8 cellular contexts compared by ENCODE assay signal in genomic region chr4:38856046-38856445, GRCh38. TPM values are rescaled to one million over a fixed set of nuclear protein-coding genes. Genes with fewer than 3 reads are reported as not detected.
A peak's percentile ranks its signal among the peaks of the same experiment; 100 is the strongest.
DNase-seq lines count a peak whose midpoint lies in the region; ATAC-seq and TF ChIP-seq lines count a peak whose summit lies in the region.

No MANE protein-coding gene starts in this region.

- TF ChIP-seq CTCF in IMR-90 (conservative IDR thresholded peaks at IDR 0.05; ENCODE audit: low read depth, low read length) = no peak

- H3K14ac ChIP-seq in IMR-90 (replicated peaks; ENCODE audit: low read depth, low read length) (no peak overlapping the region), mesenchymal stem cell (ENCODE audit: low read length in 2 of 2) (no peak overlapping the region)

- no peak overlapping the region for H2BK12ac ChIP-seq in mesenchymal stem cell (ENCODE audit: low read length in 2 of 2)

- H2BK15ac ChIP-seq in IMR-90 (ENCODE audit: low read depth, low read length) = no peak overlapping the region
- no peak overlapping the region for H2BK15ac ChIP-seq in mesenchymal stem cell (ENCODE audit: low read depth, poor library complexity, severe bottlenecking)

- dilution Hi-C loops in IMR-90 (cut with HindIII; ENCODE audit: low sequenced_read_pairs, unreplicated experiment) = no loop called here

- BruUV-seq in IMR-90 (replicated peaks; lab: Mats Ljungman, UMichigan) = TSS peak; percentile 52

- H2BK5ac ChIP-seq in IMR-90 (ENCODE audit: low read depth, low read length, poor library complexity, severe bottlenecking) (no peak overlapping the region), mesenchymal stem cell (ENCODE audit: low read depth, low read length, poor library complexity, severe bottlenecking) (no peak overlapping the region)

- H2AFZ ChIP-seq in IMR-90 (replicated peaks; ENCODE audit: low read length, poor library complexity) (no peak overlapping the region), mesenchymal stem cell (ENCODE audit: low read depth, low read length) (no peak overlapping the region)

- H3K27ac ChIP-seq in IMR-90 (ENCODE audit: insufficient read depth, low read length) (no peak overlapping the region), mesenchymal stem cell (ENCODE audit: low read length, poor library complexity, severe bottlenecking) (no peak overlapping the region)

- H3K4me2 ChIP-seq in IMR-90 (ENCODE audit: low read depth, low read length) = no peak overlapping the region
- peak overlapping the region; percentile 53 for H3K4me2 ChIP-seq in mesenchymal stem cell (ENCODE audit: low read length, poor library complexity, severe bottlenecking)

- no CpG with 5 or more reads among the region's 4 CpGs for WGBS in IMR-90 (ENCODE audit: extremely low coverage in 2 of 2, insufficient read length in 1 of 2), 2 experiments
- 90% methylated on average over 2 of the region's 4 CpGs for WGBS in mesenchymal stem cell

- no peak overlapping the region for H2BK20ac ChIP-seq in IMR-90 (ENCODE audit: low read depth, low read length)

- H3K27ac Mint-ChIP-seq in activated naive CD4-positive, alpha-beta T cell treated with anti-CD3 and anti-CD28 coated beads, Interleukin-2, amount 50 U/mL, for 72 hours = peak overlapping the region; percentile 85 to 95

- no peaks in the 10 kb centered on the region for H3K27me3 ChIP-seq in IMR-90 (ENCODE audit: control insufficient read depth, insufficient read depth, low read length)
- H3K27me3 ChIP-seq in mesenchymal stem cell (ENCODE audit: control insufficient read depth in 1 of 2, insufficient read depth in 1 of 2, low read length in 2 of 2) = no peaks in the 10 kb centered on the region

- H2BK120ac ChIP-seq in IMR-90 (ENCODE audit: low read depth, low read length) (no peak overlapping the region), mesenchymal stem cell (ENCODE audit: low read depth, low read length) (no peak overlapping the region)

- H2AK9ac ChIP-seq in IMR-90 (replicated peaks; ENCODE audit: low read depth, low read length, poor library complexity) = no peak overlapping the region

- no peaks in the 10 kb centered on the region for H3K36me3 ChIP-seq in IMR-90 (ENCODE audit: control insufficient read depth, insufficient read depth, low read length)
- H3K36me3 ChIP-seq in mesenchymal stem cell (ENCODE audit: control insufficient read depth in 1 of 2, insufficient read depth in 2 of 2, low read depth in 1 of 2, low read length in 2 of 2) = no peaks in the 10 kb centered on the region

- ATAC-seq in IMR-90 (ENCODE audit: low read depth) = no peak
- peak in 1 of 2 donors; percentile 14 for ATAC-seq in activated naive CD4-positive, alpha-beta T cell treated with anti-CD3 and anti-CD28 coated beads, Interleukin-2, amount 50 U/mL, for 72 hours
- no peak for ATAC-seq in HG02623 (IDR thresholded peaks at IDR 0.05; ENCODE audit: unreplicated experiment)

- H4K5ac ChIP-seq in IMR-90 (ENCODE audit: low read depth, low read length) = no peak overlapping the region

- H3K4ac ChIP-seq in IMR-90 (ENCODE audit: low read depth, low read length) (no peak overlapping the region), mesenchymal stem cell (ENCODE audit: low read depth in 1 of 2, low read length in 2 of 2) (no peak overlapping the region)

- no peak for TF ChIP-seq POLR2A in IMR-90 (IDR thresholded peaks at IDR 0.05; ENCODE audit: low read depth, low read length)

- no peak overlapping the region for H4K91ac ChIP-seq in IMR-90 (ENCODE audit: insufficient read depth, low read depth, low read length)
- H4K91ac ChIP-seq in mesenchymal stem cell (ENCODE audit: low read length) = no peak overlapping the region

- H3K56ac ChIP-seq in IMR-90 (ENCODE audit: extremely low read depth, insufficient read depth, low read length) = no peak overlapping the region

- POLR2A ChIA-PET in IMR-90 (lab: Charles Lee; ENCODE audit: unreplicated experiment) = no interaction called here

- peaks cover 0 to 3% of the 10 kb centered on the region in 2 experiments; a peak in 1 of 4 replicates for H3K79me1 ChIP-seq in IMR-90 (ENCODE audit: low read depth in 1 of 2, low read length in 2 of 2)
- H3K79me1 ChIP-seq in mesenchymal stem cell (replicated peaks; ENCODE audit: low read length, poor library complexity, severe bottlenecking) = peaks cover 5% of the 10 kb centered on the region

- intact Hi-C loops in IMR-90 (cut with micrococcal nuclease) = loop anchor here (2.0 to 10.0 kb wide), 5 partner anchors 73 to 794 kb away; partner anchors contain the start of gene TLR10

- TF ChIP-seq RAD21 in IMR-90 (IDR thresholded peaks at IDR 0.05; ENCODE audit: low read length) = no peak

- H4K8ac ChIP-seq in IMR-90 (ENCODE audit: low read depth in 2 of 2, low read length in 2 of 2) (no peak overlapping the region), mesenchymal stem cell (ENCODE audit: low read length) (no peak overlapping the region)

- H2AK5ac ChIP-seq in IMR-90 (ENCODE audit: low read depth, low read length) = no peak overlapping the region
- peak overlapping the region; percentile 13 for H2AK5ac ChIP-seq in mesenchymal stem cell (ENCODE audit: low read length, severe bottlenecking)

- peaks cover 0 to 5% of the 10 kb centered on the region in 2 donors for H3K36me3 Mint-ChIP-seq in activated naive CD4-positive, alpha-beta T cell treated with anti-CD3 and anti-CD28 coated beads, Interleukin-2, amount 50 U/mL, for 72 hours

- H3K4me3 ChIP-seq in IMR-90 (ENCODE audit: insufficient read depth, low read depth, low read length) = no peak overlapping the region
- H3K4me3 ChIP-seq in mesenchymal stem cell (ENCODE audit: insufficient read depth in 1 of 2, low read depth in 1 of 2, low read length in 2 of 2) = peak overlapping the region in 1 of 2 experiments; percentile 65

- DNase-seq in CD1c-positive myeloid dendritic cell (ENCODE audit: extremely low spot score) (peak; percentile 63), IMR-90 (no peak), mesenchymal stem cell (no peak), mesenteric fat pad (ENCODE audit: low spot score) (no peak), occipital lobe (lab: John Stamatoyannopoulos, UW) (no peak), cerebellar nuclear complex (lab: John Stamatoyannopoulos, UW) (no peak)
- no peak for DNase-seq in activated naive CD4-positive, alpha-beta T cell treated with anti-CD3 and anti-CD28 coated beads, Interleukin-2, amount 50 U/mL, for 72 hours (ENCODE audit: low spot score in 2 of 2)

- in situ Hi-C loops in IMR-90 (cut with MboI; ENCODE audit: low sequenced_read_pairs) = loop anchor here (5.0 kb wide), 1 partner anchor 99 kb away; no protein-coding TSS in a partner anchor

- H3K4me1 ChIP-seq in IMR-90 (ENCODE audit: control insufficient read depth, insufficient read depth, low read length) (peaks cover 4% of the 10 kb centered on the region), mesenchymal stem cell (ENCODE audit: control insufficient read depth, insufficient read depth, low read depth, low read length) (peaks cover 7% of the 10 kb centered on the region)

- peak overlapping the region; percentile 31; the same call in 1 of the 2 replicates for H3K18ac ChIP-seq in IMR-90 (ENCODE audit: low read depth, low read length)
- no peak overlapping the region for H3K18ac ChIP-seq in mesenchymal stem cell (ENCODE audit: low read depth in 1 of 2, low read length in 2 of 2)

- no peaks in the 10 kb centered on the region for H3K9me3 Mint-ChIP-seq in activated naive CD4-positive, alpha-beta T cell treated with anti-CD3 and anti-CD28 coated beads, Interleukin-2, amount 50 U/mL, for 72 hours

- peaks cover 3% of the 10 kb centered on the region; the same call in 1 of the 2 replicates for H3K9me1 ChIP-seq in IMR-90 (ENCODE audit: insufficient read depth, low read length)

- no peaks in the 10 kb centered on the region for H4K20me1 ChIP-seq in IMR-90 (ENCODE audit: insufficient read depth, low read length)

- H3K23ac ChIP-seq in IMR-90 (ENCODE audit: low read depth, low read length) (no peak overlapping the region), mesenchymal stem cell (ENCODE audit: low read length in 2 of 2) (no peak overlapping the region)

- H3K9ac ChIP-seq in IMR-90 (ENCODE audit: low read depth, low read length) = no peak overlapping the region
- peak overlapping the region; percentile 84 for H3K9ac ChIP-seq in mesenchymal stem cell (ENCODE audit: low read length)

- CTCF ChIA-PET in IMR-90 (lab: Yijun Ruan, JAX) = interaction anchor here (0.9 to 1.7 kb wide), 6 partner anchors 11 to 279 kb away, joined by 3 to 9 read pairs (median 4); partner anchors contain the start of genes FAM114A1 and TLR10

- H3K9me3 ChIP-seq in IMR-90 (ENCODE audit: control insufficient read depth, insufficient read depth, low read length) (no peaks in the 10 kb centered on the region), mesenchymal stem cell (ENCODE audit: control insufficient read depth, low read length) (no peaks in the 10 kb centered on the region)

TF ChIP-seq in IMR-90, 13 proteins besides CTCF, POLR2A, EP300 and RAD21 (continues in another document):
- TF ChIP-seq MAZ (IDR thresholded peaks at IDR 0.05; ENCODE audit: borderline replicate concordance, low read depth, low read length) = no peak
- no peak for TF ChIP-seq BHLHE40 (IDR thresholded peaks at IDR 0.05; ENCODE audit: low read depth, low read length)

RNA-seq across cellular contexts. Expression of gene TLR6, which starts 0.6 kb away (rescaled TPM):
- total RNA-seq in IMR-90 (2012; rRNA removed) (3.9 and 4.4 TPM in 2 replicates), mesenteric fat pad (7.3 TPM), occipital lobe (1.9 TPM)
- polyA plus RNA-seq in IMR-90 (2012; rRNA removed) = 0.96 and 1.4 TPM in 2 replicates
- 0.26 and 0.27 TPM in 2 replicates for polyA plus RNA-seq in IMR-90 (2012; cell fraction: cytosol; rRNA removed)
- polyA plus RNA-seq in IMR-90 (2012; cell fraction: nucleus; rRNA removed; ENCODE audit: low replicate concordance) = 0.40 and 3.5 TPM in 2 replicates
- total RNA-seq in activated naive CD4-positive, alpha-beta T cell treated with anti-CD3 and anti-CD28 coated beads, Interleukin-2, amount 50 U/mL, for 72 hours = 1 to 10 TPM; 3.7 to 5.1 TPM
- polyA plus RNA-seq in mesenchymal stem cell (2013, experiment 1 of 2) = 3.4 TPM
- polyA plus RNA-seq in mesenchymal stem cell (2013, experiment 2 of 2) = 3.2 TPM

RNA-seq across cellular contexts. Expression of gene FAM114A1, which starts 11.6 kb away (rescaled TPM):
- total RNA-seq in IMR-90 (2012; rRNA removed) (507 and 649 TPM in 2 replicates), mesenteric fat pad (81.3 TPM), occipital lobe (10.9 TPM)
- 135 and 152 TPM in 2 replicates for polyA plus RNA-seq in IMR-90 (2012; rRNA removed)
- 212 and 266 TPM in 2 replicates for polyA plus RNA-seq in IMR-90 (2012; cell fraction: cytosol; rRNA removed)
- polyA plus RNA-seq in IMR-90 (2012; cell fraction: nucleus; rRNA removed; ENCODE audit: low replicate concordance) = 98.5 and 144 TPM in 2 replicates
- 1 to 10 TPM in 1 of 2 donors, under 1 TPM in 1; 0.41 to 1.4 TPM for total RNA-seq in activated naive CD4-positive, alpha-beta T cell treated with anti-CD3 and anti-CD28 coated beads, Interleukin-2, amount 50 U/mL, for 72 hours
- 166 TPM for polyA plus RNA-seq in mesenchymal stem cell (2013, experiment 1 of 2)
- 170 TPM for polyA plus RNA-seq in mesenchymal stem cell (2013, experiment 2 of 2)

RNA-seq across cellular contexts. Expression of gene TLR1, which starts 51.5 kb away (rescaled TPM):
- total RNA-seq in IMR-90 (2012; rRNA removed) (1.1 TPM in 2 replicates), mesenteric fat pad (25.4 TPM), occipital lobe (10.5 TPM)
- polyA plus RNA-seq in IMR-90 (2012; rRNA removed) = 0.17 and 0.24 TPM in 2 replicates
- polyA plus RNA-seq in IMR-90 (2012; cell fraction: cytosol; rRNA removed) = 0.11 TPM in 2 replicates
- polyA plus RNA-seq in IMR-90 (2012; cell fraction: nucleus; rRNA removed; ENCODE audit: low replicate concordance) = 0.11 and 1.4 TPM in 2 replicates
- 1 to 10 TPM; 1.1 to 3.2 TPM for total RNA-seq in activated naive CD4-positive, alpha-beta T cell treated with anti-CD3 and anti-CD28 coated beads, Interleukin-2, amount 50 U/mL, for 72 hours
- 0.32 TPM for polyA plus RNA-seq in mesenchymal stem cell (2013, experiment 1 of 2)
- polyA plus RNA-seq in mesenchymal stem cell (2013, experiment 2 of 2) = 0.23 TPM
